Comparison of ENCODE assay signal across 8 cellular contexts in the genomic region with DNA sequence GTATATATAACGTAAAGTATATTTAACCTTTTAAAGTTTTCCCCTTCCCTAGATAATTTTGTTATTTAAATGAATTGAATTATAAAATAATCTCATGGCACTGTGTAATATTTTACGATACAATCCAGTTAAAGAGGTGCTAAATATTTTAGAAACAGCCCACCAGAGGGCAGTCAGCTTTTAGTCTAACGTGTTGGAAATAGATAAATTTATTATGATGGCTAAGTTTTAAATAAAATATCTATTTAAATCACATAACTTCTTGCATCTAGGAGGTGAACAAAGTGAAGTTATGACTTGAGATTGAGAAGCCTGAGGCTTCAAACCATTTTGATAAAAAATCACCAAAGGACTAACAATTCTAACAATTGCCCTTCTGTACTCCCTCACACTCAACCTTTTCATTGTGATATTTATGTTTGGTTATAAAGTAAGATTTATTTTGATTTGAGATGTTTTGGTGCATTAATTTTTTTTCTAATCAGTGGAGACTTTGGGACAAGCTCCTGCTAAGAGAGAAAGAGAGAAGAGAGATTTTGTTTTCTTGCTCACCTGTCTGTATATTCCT.
DNase-seq lines count a peak whose midpoint lies in the region; ATAC-seq and TF ChIP-seq lines count a peak whose summit lies in the region.

No MANE protein-coding gene starts in this region.

- H3K79me2 ChIP-seq in DND-41 (ENCODE audit: insufficient read depth, low read length) = no peaks in the 10 kb centered on the region
- no peaks in the 10 kb centered on the region for H3K79me2 ChIP-seq in hepatocyte

- DNase-seq in A172 (ENCODE audit: low spot score) (peak; percentile 54), DND-41 (no peak), NCI-H1694 treated with DMSO at 0.1 percent for 48 hours (lab: John Stamatoyannopoulos, UW) (peak; percentile 34), hepatocyte (ENCODE audit: low spot score) (peak; percentile 58), ovary (no peak)
- DNase-seq in activated CD4-positive, alpha-beta T cell treated with anti-CD3 and anti-CD28 coated beads for 4 hours = peak; percentile 22 to 37

- H4K20me1 ChIP-seq in DND-41 (ENCODE audit: insufficient read depth, low read length) = no peaks in the 10 kb centered on the region
- no peaks in the 10 kb centered on the region for H4K20me1 ChIP-seq in hepatocyte (ENCODE audit: insufficient read depth, poor library complexity, severe bottlenecking)

- 25% methylated on average over 3 of the region's 3 CpGs for WGBS in hepatocyte (ENCODE audit: low lambda C conversion rate, missing lambda C conversion rate)
- WGBS in ovary, 3 donors = 5 to 13% (median 5%) methylated on average over 3 of the region's 3 CpGs

- H3K9me2 ChIP-seq in hepatocyte (replicated peaks; ENCODE audit: insufficient read depth) = no peaks in the 10 kb centered on the region

- no peak for TF ChIP-seq EP300 in ovary (IDR thresholded peaks at IDR 0.05)

- H3K9me3 ChIP-seq in DND-41 (ENCODE audit: insufficient read depth, low read length, severe bottlenecking) (no peaks in the 10 kb centered on the region), hepatocyte (ENCODE audit: low read depth) (no peaks in the 10 kb centered on the region), ovary (no peaks in the 10 kb centered on the region)

- H3K36me3 ChIP-seq in DND-41 (ENCODE audit: insufficient read depth, low read length) (no peaks in the 10 kb centered on the region), hepatocyte (replicated peaks; ENCODE audit: insufficient read depth, low read depth) (no peaks in the 10 kb centered on the region), ovary (no peaks in the 10 kb centered on the region)

- H3K4me1 ChIP-seq in DND-41 (ENCODE audit: insufficient read depth, low read length) (no peaks in the 10 kb centered on the region), hepatocyte (ENCODE audit: insufficient read depth) (no peaks in the 10 kb centered on the region), ovary (ENCODE audit: insufficient read depth) (no peaks in the 10 kb centered on the region)

- H3K27ac ChIP-seq in DND-41 (ENCODE audit: low read length) = no peak overlapping the region
- no peak overlapping the region for H3K27ac ChIP-seq in hepatocyte
- H3K27ac ChIP-seq in ovary = no peak overlapping the region

- TF ChIP-seq POLR2A in ovary (IDR thresholded peaks at IDR 0.05) = no peak

- no peak overlapping the region for H3K9ac ChIP-seq in DND-41 (ENCODE audit: low read depth, low read length)

- H2AFZ ChIP-seq in DND-41 (ENCODE audit: low read depth, low read length) = no peak overlapping the region
- no peak overlapping the region for H2AFZ ChIP-seq in hepatocyte

- H3K4me2 ChIP-seq in DND-41 (ENCODE audit: insufficient read depth, low read length) = no peak overlapping the region
- no peak overlapping the region for H3K4me2 ChIP-seq in hepatocyte

- ATAC-seq in DND-41 (ENCODE audit: insufficient read depth, low read depth) (no peak), GM18907 (IDR thresholded peaks at IDR 0.05; ENCODE audit: unreplicated experiment) (no peak), GM18867 (IDR thresholded peaks at IDR 0.05; ENCODE audit: unreplicated experiment) (no peak)

- no peak overlapping the region for H3K4me3 ChIP-seq in DND-41 (ENCODE audit: low read depth in 1 of 2, low read length in 2 of 2)
- no peak overlapping the region for H3K4me3 ChIP-seq in hepatocyte
- no peak overlapping the region for H3K4me3 ChIP-seq in ovary

- peak; percentile 53 for TF ChIP-seq CTCF in DND-41 (IDR thresholded peaks at IDR 0.05; ENCODE audit: borderline replicate concordance, extremely low read depth, low read length, poor library complexity, severe bottlenecking)
- TF ChIP-seq CTCF in hepatocyte (IDR thresholded peaks at IDR 0.05; ENCODE audit: poor library complexity) = peak; percentile 66
- no peak for TF ChIP-seq CTCF in ovary (IDR thresholded peaks at IDR 0.05)

- H3K27me3 ChIP-seq in DND-41 (ENCODE audit: insufficient read depth, low read length, poor library complexity) (peaks cover 14% of the 10 kb centered on the region), hepatocyte (peaks cover 35% of the 10 kb centered on the region), ovary (no peaks in the 10 kb centered on the region)

- intact Hi-C loops in ovary (cut with DNase I) = no loop called here

Comparison
In these comparisons a context has a peak if more than half of its experiments do, and no peak if none do; other contexts are left out.
1. DNase-seq: peak in A172 (single experiment), NCI-H1694 treated with DMSO at 0.1 percent for 48 hours (single experiment), activated CD4-positive, alpha-beta T cell treated with anti-CD3 and anti-CD28 coated beads for 4 hours (2 of 2) and hepatocyte (single experiment); none in DND-41 (single experiment) and ovary (0 of 5).
2. CTCF ChIP-seq: peak in DND-41 (single experiment) and hepatocyte (single experiment); none in ovary (0 of 3).